Comparison of ENCODE assay signal across 28 cellular contexts in genomic region chr1:234681065-234681464, GRCh38.
"Had no signal": no experiment of that assay in that cellular context is flagged by ENCODE, and none has a peak within 500 bp of the region (broad histone marks: within the 10 kb centered on the region; RNA-seq: fewer than 3 reads in every experiment).

No MANE protein-coding gene starts in this region.

- H3K4me3 ChIP-seq: left ventricle myocardium inferior, lung, ovary, skin epidermis, stomach, testis, thyroid gland, transverse colon, upper lobe of left lung, vagina had no signal

- H3K27ac Mint-ChIP-seq: mesothelial cell of epicardium; naive B cell; nephron; progenitor cell of endocrine pancreas; stimulated activated naive B cell treated with anti-CD40 and anti-IgM and Interleukin-4, amounts not matched to agents 10 μg/mL and 1 μg/mL and 100 μg/mL, for 72 hours had no signal

- H3K4me3 Mint-ChIP-seq: mesothelial cell of epicardium; naive B cell; nephron; neural crest cell; stimulated activated naive B cell treated with anti-CD40 and anti-IgM and Interleukin-4, amounts not matched to agents 10 μg/mL and 1 μg/mL and 100 μg/mL, for 72 hours had no signal

- DNase-seq: islet precursor cell; left ventricle myocardium inferior; mesendoderm; naive B cell; occipital lobe; ovary; retina; right cardiac atrium; stimulated activated CD4-positive, alpha-beta T cell treated with anti-CD3 and anti-CD28 coated beads, Interleukin-12 subunit alpha, Interleukin-12 subunit beta, amount 100 ng/mL, for 4 hours; stimulated activated CD4-positive, alpha-beta T cell treated with anti-CD3 and anti-CD28 coated beads, Interleukin-15, amount 100 ng/mL, for 24 hours; stimulated activated CD4-positive, alpha-beta T cell treated with anti-CD3 and anti-CD28 coated beads, Interleukin-2, amount 100 ng/mL, for 24 hours; stimulated activated CD4-positive, alpha-beta T cell treated with anti-CD3 and anti-CD28 coated beads, Interleukin-4, amount 100 ng/mL, for 1 hour; stimulated activated naive B cell treated with anti-CD40 and anti-IgM and Interleukin-4, amounts not matched to agents 10 μg/mL and 1 μg/mL and 100 μg/mL, for 72 hours; stimulated activated naive CD8-positive, alpha-beta T cell treated with anti-CD3 and anti-CD28 coated beads, Interleukin-15, Interleukin-2, amounts not matched to agents 100 U/mL and 50 U/mL, for 24 hours; stomach; testis; thyroid gland; transverse colon had no signal

- H3K27ac ChIP-seq: left ventricle myocardium inferior, neutrophil, ovary, skin epidermis, stomach, testis, thyroid gland, transverse colon, upper lobe of left lung, vagina had no signal

- H3K36me3 ChIP-seq: left ventricle myocardium inferior, neutrophil, ovary, stomach, thyroid gland, transverse colon, upper lobe of left lung, vagina had no signal

- H3K27me3 ChIP-seq: neutrophil, ovary, stomach, testis, thyroid gland, transverse colon, upper lobe of left lung, vagina had no signal

- H3K9me3 ChIP-seq: neutrophil, ovary, testis, thyroid gland, upper lobe of left lung, vagina had no signal

- H3K27me3 Mint-ChIP-seq: naive B cell; progenitor cell of endocrine pancreas; stimulated activated naive B cell treated with anti-CD40 and anti-IgM and Interleukin-4, amounts not matched to agents 10 μg/mL and 1 μg/mL and 100 μg/mL, for 72 hours had no signal

- ATAC-seq: right cardiac atrium; sciatic nerve; stimulated activated naive B cell treated with anti-CD40 and anti-IgM and Interleukin-4, amounts not matched to agents 10 μg/mL and 1 μg/mL and 100 μg/mL, for 72 hours; stimulated activated naive CD8-positive, alpha-beta T cell treated with anti-CD3 and anti-CD28 coated beads, Interleukin-15, Interleukin-2, amounts not matched to agents 100 U/mL and 50 U/mL, for 24 hours had no signal
